7 cellular contexts compared by ENCODE assay signal in the genomic region with DNA sequence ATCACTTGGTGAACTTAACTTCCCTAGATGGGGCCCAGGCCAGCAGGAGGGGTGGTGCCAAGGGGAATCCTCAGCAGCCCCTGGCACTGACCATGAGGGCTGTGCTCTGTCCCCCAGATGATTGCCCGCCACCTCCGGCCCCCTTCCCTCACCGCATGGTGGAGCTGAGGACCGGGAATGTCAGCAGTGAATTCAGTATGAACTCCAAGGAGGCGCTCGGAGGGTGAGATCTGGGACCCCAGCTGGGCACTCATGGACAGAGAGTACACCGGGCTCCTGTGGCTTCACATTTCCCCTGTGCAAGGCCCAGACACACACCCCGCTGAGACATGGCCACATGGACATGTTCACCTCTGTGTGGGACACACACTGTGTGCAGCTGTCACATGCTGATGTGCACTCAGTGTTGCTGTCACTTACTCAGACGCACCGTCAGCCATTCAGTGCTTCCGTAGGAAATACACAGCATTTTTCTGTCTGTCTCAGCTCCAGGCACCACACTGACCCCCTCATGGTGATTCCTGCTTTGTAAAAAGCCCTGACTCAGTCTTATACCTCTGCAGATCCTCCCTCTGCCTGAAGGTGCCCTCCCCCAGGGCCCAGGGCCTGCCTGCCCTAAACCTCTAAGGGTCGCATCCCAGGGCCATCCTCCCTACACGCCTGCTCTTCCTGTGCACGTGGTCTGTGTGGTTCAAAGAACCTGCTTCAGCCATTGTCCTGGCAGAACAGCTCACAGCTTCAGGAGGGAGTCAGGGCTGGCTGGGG. TPM values are rescaled to one million over a fixed set of nuclear protein-coding genes. Genes with fewer than 3 reads are reported as not detected.
DNase-seq lines count a peak whose midpoint lies in the region; TF ChIP-seq lines count a peak whose summit lies in the region.
"Had no signal": no experiment of that assay in that cellular context is flagged by ENCODE, and none has a peak within 500 bp of the region (broad histone marks: within the 10 kb centered on the region; RNA-seq: fewer than 3 reads in every experiment).

No MANE protein-coding gene starts in this region.

- H3K4me1 ChIP-seq in Loucy (ENCODE audit: insufficient read depth, low read length, poor library complexity, severe bottlenecking) (peaks cover 37% of the 10 kb centered on the region), trophoblast cell (ENCODE audit: control insufficient read depth in 1 of 2, insufficient read depth in 2 of 2, low read length in 2 of 2) (peaks cover 0 to 3% of the 10 kb centered on the region in 2 experiments)

- H4K12ac ChIP-seq in trophoblast cell (ENCODE audit: low read depth, low read length) = no peak overlapping the region

- H3K4me2 ChIP-seq in Loucy (ENCODE audit: low read depth, low read length, poor library complexity, severe bottlenecking) (peak overlapping the region; percentile 93), trophoblast cell (ENCODE audit: low read length) (no peak overlapping the region)

- H2AFZ ChIP-seq in Loucy (ENCODE audit: low read length) (peak overlapping the region; percentile 25; the same call in 1 of the 2 replicates), trophoblast cell (ENCODE audit: insufficient read depth, low read length, poor library complexity) (no peak overlapping the region)

- in situ Hi-C loops in brain microvascular endothelial cell (cut with HindIII; ENCODE audit: low pct_ligation_motif_present, low sequenced_read_pairs) = no loop called here

- WGBS in trophoblast cell (ENCODE audit: extremely low coverage, insufficient coverage, insufficient read length) = no CpG with 5 or more reads among the region's 14 CpGs

- H3K14ac ChIP-seq in trophoblast cell (ENCODE audit: low read length) = no peak overlapping the region

- no peak overlapping the region for H2BK5ac ChIP-seq in trophoblast cell (ENCODE audit: low read depth, low read length, poor library complexity)

- peak overlapping the region; percentile 11 for H2AK5ac ChIP-seq in trophoblast cell (ENCODE audit: low read length)

- H3K9me3 ChIP-seq in Loucy (ENCODE audit: insufficient read depth, low read depth, low read length) (no peaks in the 10 kb centered on the region), trophoblast cell (ENCODE audit: insufficient read depth, low read depth, low read length) (peaks cover 1% of the 10 kb centered on the region)
- H3K9me3 ChIP-seq: suprapubic skin had no signal

- H4K20me1 ChIP-seq in Loucy (ENCODE audit: insufficient read depth, low read length, poor library complexity, severe bottlenecking) = no peaks in the 10 kb centered on the region

- no peak overlapping the region for H3K18ac ChIP-seq in trophoblast cell (ENCODE audit: low read length)

- H3K9me2 ChIP-seq in Loucy (replicated peaks; ENCODE audit: low read depth, low read length) = no peaks in the 10 kb centered on the region

- no peak overlapping the region for H4K8ac ChIP-seq in trophoblast cell (ENCODE audit: low read depth, low read length)

- DNase-seq in brain microvascular endothelial cell (peak; percentile 46), trophoblast cell (no peak), GM03348 (ENCODE audit: low spot score) (no peak), NCI-H187 (lab: John Stamatoyannopoulos, UW) (no peak), COLO668 (lab: John Stamatoyannopoulos, UW; ENCODE audit: unreplicated experiment) (no peak)

- no peak overlapping the region for H3K27ac ChIP-seq in brain microvascular endothelial cell
- H3K27ac ChIP-seq in trophoblast cell (ENCODE audit: low read depth, low read length) = no peak overlapping the region
- H3K27ac ChIP-seq: suprapubic skin had no signal

- H3K9ac ChIP-seq in Loucy (ENCODE audit: low read depth, low read length, poor library complexity, severe bottlenecking) (peak overlapping the region; percentile 80), trophoblast cell (ENCODE audit: low read length) (no peak overlapping the region)

- H3K4me3 ChIP-seq in Loucy (ENCODE audit: low read length, poor library complexity, severe bottlenecking) (peak overlapping the region; percentile 75), brain microvascular endothelial cell (ENCODE audit: low read depth, low read length) (no peak overlapping the region), trophoblast cell (ENCODE audit: low read depth, low read length) (no peak overlapping the region)
- H3K4me3 ChIP-seq: suprapubic skin had no signal

- H3K23ac ChIP-seq in trophoblast cell (ENCODE audit: low read length) = no peak overlapping the region

- H3K79me2 ChIP-seq in Loucy (ENCODE audit: insufficient read depth, low read length) (peaks cover 46% of the 10 kb centered on the region), trophoblast cell (ENCODE audit: control insufficient read depth, insufficient read depth, low read length, poor library complexity) (no peaks in the 10 kb centered on the region)

- H3K36me3 ChIP-seq in Loucy (ENCODE audit: insufficient read depth, low read length) (no peaks in the 10 kb centered on the region), brain microvascular endothelial cell (replicated peaks) (no peaks in the 10 kb centered on the region), trophoblast cell (ENCODE audit: control insufficient read depth in 1 of 2, insufficient read depth in 2 of 2, low read length in 2 of 2) (no peaks in the 10 kb centered on the region)
- H3K36me3 ChIP-seq: suprapubic skin had no signal

- H3K4ac ChIP-seq in trophoblast cell (ENCODE audit: low read depth, low read length) = no peak overlapping the region

- no peak overlapping the region for H2BK120ac ChIP-seq in trophoblast cell (ENCODE audit: insufficient read depth, low read length, poor library complexity)

- no peak overlapping the region for H4K91ac ChIP-seq in trophoblast cell (ENCODE audit: low read depth, low read length)

- no peaks in the 10 kb centered on the region for H3K79me1 ChIP-seq in trophoblast cell (ENCODE audit: low read length)

- H2BK12ac ChIP-seq in trophoblast cell (ENCODE audit: low read length) = no peak overlapping the region

- H3F3A ChIP-seq in Loucy (ENCODE audit: low read depth) = no peaks in the 10 kb centered on the region

- H3K27me3 ChIP-seq in Loucy (ENCODE audit: insufficient read depth, low read length, poor library complexity, severe bottlenecking) (no peaks in the 10 kb centered on the region), brain microvascular endothelial cell (replicated peaks) (no peaks in the 10 kb centered on the region), trophoblast cell (ENCODE audit: insufficient read depth, low read length) (no peaks in the 10 kb centered on the region)
- H3K27me3 ChIP-seq: suprapubic skin had no signal

- TF ChIP-seq CTCF in Loucy (conservative IDR thresholded peaks at IDR 0.05; ENCODE audit: low read length) (no peak), brain microvascular endothelial cell (IDR thresholded peaks at IDR 0.05; ENCODE audit: low read depth, low read length, missing control alignments) (peak; percentile 27)

RNA-seq across cellular contexts. Expression of gene MYLK2, which starts 4.4 kb away (rescaled TPM):
- 0.12 and 0.19 TPM in 2 replicates for polyA plus RNA-seq in trophoblast cell (2013)

RNA-seq across cellular contexts. Expression of gene FOXS1, which starts 21.9 kb away (rescaled TPM):
- polyA plus RNA-seq in trophoblast cell (2013) = 0.57 and 0.71 TPM in 2 replicates

RNA-seq across cellular contexts. Expression of gene DUSP15, which starts 46.8 kb away (rescaled TPM):
- polyA plus RNA-seq in trophoblast cell (2013) = 0.24 and 0.41 TPM in 2 replicates

RNA-seq across cellular contexts. Expression of gene TTLL9, which starts 46.9 kb away (rescaled TPM):
- polyA plus RNA-seq in trophoblast cell (2013) = 0.03 and 0.07 TPM in 2 replicates
